In genomic region chr19:44303305-44303704, GRCh38 we compare ENCODE assay signal across 1 cellular context.
TF ChIP-seq lines count a peak whose summit lies in the region.

No MANE protein-coding gene starts in this region.

TF ChIP-seq in HepG2, 621 proteins besides CTCF, POLR2A, EP300 and RAD21:
- no peak for TF ChIP-seq ZNF430 (CRISPR knock-in tag; IDR thresholded peaks at IDR 0.05)
- TF ChIP-seq RERE (CRISPR knock-in tag; IDR thresholded peaks at IDR 0.05; ENCODE audit: low read depth), result no peak
- TF ChIP-seq ZNF775 (CRISPR knock-in tag; IDR thresholded peaks at IDR 0.05; ENCODE audit: borderline replicate concordance), result no peak
- no peak for TF ChIP-seq BRF2 (CRISPR knock-in tag; IDR thresholded peaks at IDR 0.05)
- TF ChIP-seq PAWR (CRISPR knock-in tag; IDR thresholded peaks at IDR 0.05; ENCODE audit: borderline replicate concordance), result no peak
- no peak for TF ChIP-seq ZFP36 (IDR thresholded peaks at IDR 0.05; ENCODE audit: borderline replicate concordance, low read depth, low read length, partially characterized antibody)
- TF ChIP-seq ELF1 (CRISPR knock-in tag; IDR thresholded peaks at IDR 0.05), result no peak
- no peak for TF ChIP-seq MBD4 (IDR thresholded peaks at IDR 0.05; ENCODE audit: borderline replicate concordance, low read length)
- no peak for TF ChIP-seq SAP130 (CRISPR knock-in tag; IDR thresholded peaks at IDR 0.05; ENCODE audit: low read depth)
- no peak for TF ChIP-seq ZBTB37 (CRISPR knock-in tag; IDR thresholded peaks at IDR 0.05)
- no peak for TF ChIP-seq KDM2A (CRISPR knock-in tag; IDR thresholded peaks at IDR 0.05; ENCODE audit: borderline replicate concordance, low read depth)
- TF ChIP-seq DNMT1 (CRISPR knock-in tag; IDR thresholded peaks at IDR 0.05), result no peak
- TF ChIP-seq FOSL2 (CRISPR knock-in tag; IDR thresholded peaks at IDR 0.05), result no peak
- TF ChIP-seq ZNF138 (CRISPR knock-in tag; IDR thresholded peaks at IDR 0.05; ENCODE audit: low read depth), result no peak
- TF ChIP-seq HNRNPH1 (optimal IDR thresholded peaks at IDR 0.05; ENCODE audit: low read depth, low read length), result no peak
TF ChIP-seq in HepG2: peak in this region for 0.
